ENCODE assay signal across 22 cellular contexts in the genomic region with DNA sequence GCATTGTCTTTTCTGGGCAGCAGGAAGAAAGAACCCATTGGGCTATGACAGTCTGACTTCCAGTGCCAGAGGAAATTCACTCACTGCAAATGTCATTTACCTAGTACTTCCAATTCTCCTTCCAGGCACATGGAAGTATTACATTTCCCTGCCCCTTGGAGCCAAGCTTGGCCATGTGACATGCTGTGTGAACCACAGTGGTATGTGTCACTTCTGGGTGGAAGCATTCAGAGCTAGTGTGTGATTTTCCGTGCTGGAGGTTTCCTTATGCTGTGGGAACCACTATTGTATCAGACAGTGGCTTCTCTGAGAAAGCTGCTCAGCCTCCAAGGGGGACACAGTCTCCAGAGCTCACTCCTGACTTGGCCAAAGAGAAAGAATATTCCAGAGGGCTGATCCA.
"Had no signal": no experiment of that assay in that cellular context is flagged by ENCODE, and none has a peak within 500 bp of the region (broad histone marks: within the 10 kb centered on the region; RNA-seq: fewer than 3 reads in every experiment).

No MANE protein-coding gene starts in this region.

- H3K79me2 ChIP-seq: parathyroid adenoma had no signal

- DNase-seq: effector CD4-positive, alpha-beta T cell; endodermal cell; immature natural killer cell; left colon; left ventricle myocardium superior; mesenchymal stem cell; naive thymus-derived CD4-positive, alpha-beta T cell; nephron progenitor cell; psoas muscle; retina; right lobe of liver; spleen; stimulated activated CD4-positive, alpha-beta T cell treated with anti-CD3 and anti-CD28 coated beads, Interleukin-15, amount 100 ng/mL, for 24 hours; stimulated activated CD4-positive, alpha-beta T cell treated with anti-CD3 and anti-CD28 coated beads, Interleukin-1b, Interleukin-23, amount 100 ng/mL, for 48 hours; stimulated activated CD4-positive, alpha-beta T cell treated with anti-CD3 and anti-CD28 coated beads, Interleukin-4, amount 100 ng/mL, for 24 hours; tibial artery; upper lobe of left lung; uterus had no signal

- ATAC-seq: left colon; left ventricle myocardium superior; naive thymus-derived CD4-positive, alpha-beta T cell; psoas muscle; right lobe of liver; stimulated activated memory B cell treated with anti-CD40 and anti-IgM and Interleukin-4, amounts not matched to agents 10 μg/mL and 1 μg/mL and 100 μg/mL, for 72 hours had no signal

- H3K4me3 ChIP-seq: coronary artery, lung, psoas muscle, right lobe of liver, spleen, tibial artery, upper lobe of left lung, uterus had no signal

- H3K27me3 ChIP-seq: right lobe of liver, spleen, tibial artery, upper lobe of left lung, uterus had no signal

- H3K36me3 ChIP-seq: right lobe of liver, spleen, tibial artery, upper lobe of left lung, uterus had no signal

- H3K9ac ChIP-seq: parathyroid adenoma had no signal

- H3K9me3 ChIP-seq: psoas muscle, right lobe of liver, tibial artery, uterus had no signal

- H3K27ac ChIP-seq: coronary artery, parathyroid adenoma, psoas muscle, right lobe of liver, spleen, tibial artery, upper lobe of left lung, uterus had no signal

- H2AFZ ChIP-seq: parathyroid adenoma had no signal

- H3K4me1 ChIP-seq: parathyroid adenoma, psoas muscle, right lobe of liver, spleen, tibial artery, upper lobe of left lung, uterus had no signal
